22 cellular contexts compared by ENCODE assay signal in genomic region chr5:138444078-138444773, GRCh38. TPM values are rescaled to one million over a fixed set of nuclear protein-coding genes. Genes with fewer than 3 reads are reported as not detected.
"Had no signal": no experiment of that assay in that cellular context is flagged by ENCODE, and none has a peak within 500 bp of the region (broad histone marks: within the 10 kb centered on the region; RNA-seq: fewer than 3 reads in every experiment).

No MANE protein-coding gene starts in this region.

- H3K27ac ChIP-seq: coronary artery, foreskin keratinocyte, neutrophil, psoas muscle, uterus had no signal

- H3K36me3 ChIP-seq: neutrophil, uterus had no signal

- ATAC-seq: foreskin keratinocyte; left cardiac atrium; left ventricle myocardium superior; naive thymus-derived CD8-positive, alpha-beta T cell; psoas muscle had no signal

- H3K9me3 Mint-ChIP-seq: endodermal cell; immature natural killer cell; naive thymus-derived CD8-positive, alpha-beta T cell; type B pancreatic cell had no signal

- DNase-seq: cerebellar nuclear complex; effector CD4-positive, alpha-beta T cell; endodermal cell; erythroblast; foreskin keratinocyte; immature natural killer cell; kidney; left cardiac atrium; left ventricle myocardium superior; mesendoderm; psoas muscle; small intestine; stimulated activated CD4-positive, alpha-beta T cell treated with anti-CD3 and anti-CD28 coated beads, Interleukin-12 subunit alpha, Interleukin-12 subunit beta, amount 100 ng/mL, for 4 hours; stimulated activated naive CD4-positive, alpha-beta T cell treated with Interleukin-2 at 50 U/mL for 16 hours; uterus had no signal

- H3K4me3 Mint-ChIP-seq: endodermal cell; immature natural killer cell; naive thymus-derived CD8-positive, alpha-beta T cell; type B pancreatic cell had no signal

- FAIRE-seq: endothelial cell of umbilical vein, kidney, small intestine had no signal

- H3K27ac Mint-ChIP-seq: endodermal cell, type B pancreatic cell had no signal

- H3K4me1 ChIP-seq: foreskin keratinocyte, uterus had no signal

- H3K9me3 ChIP-seq: neutrophil, psoas muscle, uterus had no signal

- H3K4me3 ChIP-seq: coronary artery, lung, psoas muscle, uterus had no signal

- H3K27me3 ChIP-seq: uterus had no signal

- H3K27me3 Mint-ChIP-seq: naive thymus-derived CD8-positive, alpha-beta T cell; type B pancreatic cell had no signal

- H3K36me3 Mint-ChIP-seq: immature natural killer cell; naive thymus-derived CD8-positive, alpha-beta T cell; type B pancreatic cell had no signal

RNA-seq across cellular contexts. Expression of gene REEP2, which starts 5.4 kb away (rescaled TPM):
- total RNA-seq: mononuclear cell had no signal
